In genomic region chr10:55485827-55486226, GRCh38 we compare ENCODE assay signal across 30 cellular contexts.
"Had no signal": no experiment of that assay in that cellular context is flagged by ENCODE, and none has a peak within 500 bp of the region (broad histone marks: within the 10 kb centered on the region; RNA-seq: fewer than 3 reads in every experiment).

No MANE protein-coding gene starts in this region.

- DNase-seq: activated effector memory CD4-positive, alpha-beta T cell treated with anti-CD3 and anti-CD28 coated beads, Interleukin-2, amount 50 U/mL, for 16 hours; activated effector memory CD4-positive, alpha-beta T cell treated with Interleukin-2 at 50 U/mL for 16 hours; activated gamma-delta T cell; activated gamma-delta T cell treated with Interleukin-2 at 50 U/mL for 16 hours; activated naive CD4-positive, alpha-beta T cell; activated naive CD4-positive, alpha-beta T cell treated with anti-CD3 and anti-CD28 coated beads for 36 hours; activated naive CD4-positive, alpha-beta T cell treated with anti-CD3 and anti-CD28 coated beads, Interleukin-2, amount 10 ng/mL, durations not matched to agents 7 days and 5 days; activated naive CD4-positive, alpha-beta T cell treated with anti-CD3 and anti-CD28 coated beads, Interleukin-2, amount 50 U/mL, for 16 hours; activated naive CD4-positive, alpha-beta T cell treated with Interleukin-2 at 50 U/mL for 16 hours; activated naive CD8-positive, alpha-beta T cell treated with anti-CD3 and anti-CD28 coated beads for 36 hours; activated naive CD8-positive, alpha-beta T cell treated with anti-CD3 and anti-CD28 coated beads, Interleukin-2, amount 10 ng/mL, durations not matched to agents 7 days and 5 days; activated naive CD8-positive, alpha-beta T cell treated with anti-CD3 and anti-CD28 coated beads, Interleukin-2, amount 50 U/mL, for 24 hours; activated T-cell treated with anti-CD3 and anti-CD28 coated beads, Interleukin-2, amount 50 U/mL, for 1 hour; activated T-cell treated with anti-CD3 and anti-CD28 coated beads, Interleukin-2, amount 50 U/mL, for 24 hours; activated T-cell treated with anti-CD3 and anti-CD28 coated beads, Interleukin-2, amount 50 U/mL, for 4 hours; activated T-cell treated with anti-CD3 and anti-CD28 coated beads, Interleukin-2, amount 50 U/mL, for 48 hours; activated T-cell treated with anti-CD3 and anti-CD28 coated beads, Interleukin-2, amount 50 U/mL, for 72 hours; adrenal gland; amniotic stem cell; amygdala; anterior cingulate cortex; aorta; body of pancreas; brain microvascular endothelial cell; caudate nucleus; central memory CD4-positive, alpha-beta T cell; cerebellar nuclear complex had no signal

- H3K36me3 ChIP-seq: adrenal gland, ascending aorta, brain microvascular endothelial cell, breast epithelium, cardiac muscle cell had no signal

- H3K4me3 ChIP-seq: adrenal gland, ascending aorta, body of pancreas, breast epithelium, cardiac muscle cell had no signal

- H3K9me3 ChIP-seq: ascending aorta, body of pancreas had no signal

- H3K27me3 ChIP-seq: adrenal gland, ascending aorta, body of pancreas, brain microvascular endothelial cell, breast epithelium, cardiac muscle cell had no signal

- H3K27ac ChIP-seq: adrenal gland, ascending aorta, body of pancreas, brain microvascular endothelial cell, breast epithelium, cardiac muscle cell had no signal
